7 cellular contexts compared by ENCODE assay signal in the genomic region with DNA sequence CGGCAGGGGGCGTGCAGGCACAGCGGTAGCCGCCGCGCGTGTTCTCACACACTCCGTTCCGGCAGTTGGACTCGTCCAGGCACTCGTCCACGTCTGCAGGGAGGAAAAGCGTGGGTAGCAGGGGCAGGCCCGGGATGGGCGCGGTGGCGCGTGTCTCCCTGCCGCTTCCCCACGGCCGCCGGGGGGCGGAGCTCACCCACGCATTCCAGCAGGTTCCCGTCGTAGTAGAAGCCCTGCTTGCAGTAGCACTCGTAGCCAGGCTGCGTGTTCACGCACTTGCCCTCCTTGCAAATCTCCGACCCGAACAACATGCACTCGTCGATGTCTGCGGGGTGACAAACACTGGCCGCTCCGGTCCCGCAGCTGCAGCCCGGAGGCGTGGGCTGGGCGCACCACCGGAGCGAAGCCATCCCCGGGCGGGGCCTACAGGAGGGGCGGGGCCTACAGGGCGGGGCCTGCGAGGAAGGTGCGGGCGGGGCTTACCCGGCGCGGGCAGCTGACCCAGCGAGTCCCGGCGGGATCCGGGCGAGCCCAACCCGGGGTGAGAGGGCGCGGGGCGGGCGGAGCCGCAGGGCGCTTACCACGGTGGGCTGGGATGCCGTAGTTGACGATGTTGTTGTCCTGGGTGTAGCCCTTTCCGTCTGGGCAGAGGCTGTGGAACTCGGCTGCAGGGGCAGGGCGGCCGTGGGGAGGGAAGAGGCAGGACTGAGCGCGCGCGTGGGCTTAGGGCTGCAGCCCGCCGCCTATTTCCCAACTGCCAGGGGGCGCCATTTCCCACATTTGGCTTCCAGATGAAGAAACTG. TPM values are rescaled to one million over a fixed set of nuclear protein-coding genes. Genes with fewer than 3 reads are reported as not detected.
DNase-seq lines count a peak whose midpoint lies in the region; ATAC-seq and TF ChIP-seq lines count a peak whose summit lies in the region.

No MANE protein-coding gene starts in this region.

- H3K27ac ChIP-seq in iPS-18a (ENCODE audit: low read length), result no peak overlapping the region
- peak overlapping the region; percentile 58 to 96 (median 92) for H3K27ac ChIP-seq in skin epidermis

- H3K27ac Mint-ChIP-seq in brain, result peak overlapping the region in 4 of 5 experiments; percentile 48 to 94 (median 82)

- H3K4me1 ChIP-seq in iPS-18a (ENCODE audit: control insufficient read depth, low read depth, low read length), result no peaks in the 10 kb centered on the region

- peaks cover 9% of the 10 kb centered on the region for H3K36me3 ChIP-seq in iPS-18a (ENCODE audit: control insufficient read depth, low read depth, low read length)

- H3K27me3 ChIP-seq in iPS-18a (ENCODE audit: control insufficient read depth, insufficient read depth, low read length), result peaks cover 60% of the 10 kb centered on the region

- in situ Hi-C loops in GM13976 (cut with MboI; ENCODE audit: low sequenced_read_pairs, unreplicated experiment), result no loop called here

- peak overlapping the region; percentile 74 to 83 (median 80) for H3K4me3 Mint-ChIP-seq in brain

- DNase-seq in GM13976 (ENCODE audit: low spot score), result peak; percentile 99
- DNase-seq in NCI-H1092 (lab: John Stamatoyannopoulos, UW), result peak; percentile 67
- DNase-seq in UCSD-AML1 (lab: John Stamatoyannopoulos, UW; ENCODE audit: unreplicated experiment), result peak; percentile 87

- no peaks in the 10 kb centered on the region for H3K9me3 ChIP-seq in iPS-18a (ENCODE audit: control insufficient read depth, low read depth, low read length)

- H3K36me3 Mint-ChIP-seq in brain, result no peaks in the 10 kb centered on the region

- H3K4me3 ChIP-seq in iPS-18a (ENCODE audit: low read length) (peak overlapping the region; percentile 58), skin epidermis (peak overlapping the region; percentile 34 to 64 (median 48))

- no peak overlapping the region for H3K9ac ChIP-seq in iPS-18a (ENCODE audit: low read length)

- H3K9me3 Mint-ChIP-seq in brain, result peaks cover 0 to under 1% (median 0%) of the 10 kb centered on the region in 5 experiments

- H3K4me1 Mint-ChIP-seq in brain, result peaks cover 14% of the 10 kb centered on the region

- TF ChIP-seq CTCF in GM13976 (IDR thresholded peaks at IDR 0.05; ENCODE audit: borderline replicate concordance, control extremely low read depth, extremely low read depth, insufficient read depth, missing control alignments) (peak; percentile 88), brain (conservative IDR thresholded peaks at IDR 0.05) (peak; percentile 79 to 81)

- peak; percentile 54 for ATAC-seq in HG02588 (IDR thresholded peaks at IDR 0.05; ENCODE audit: unreplicated experiment)

- no peaks in the 10 kb centered on the region for H3K27me3 Mint-ChIP-seq in brain

RNA-seq across cellular contexts. Expression of gene SCYL1, which starts 15.6 kb away (rescaled TPM):
- polyA plus RNA-seq in brain (ENCODE audit: insufficient read depth, low read depth, low replicate concordance), result 81.7 TPM

RNA-seq across cellular contexts. Expression of gene LTBP3, which starts 17.7 kb away (rescaled TPM):
- 48.9 TPM for polyA plus RNA-seq in brain (ENCODE audit: insufficient read depth, low read depth, low replicate concordance)

RNA-seq across cellular contexts. Expression of gene ZNRD2, which starts 29.8 kb away (rescaled TPM):
- polyA plus RNA-seq in brain (ENCODE audit: insufficient read depth, low read depth, low replicate concordance), result 108 TPM

RNA-seq across cellular contexts. Expression of gene FAM89B, which starts 31.8 kb away (rescaled TPM):
- 116 TPM for polyA plus RNA-seq in brain (ENCODE audit: insufficient read depth, low read depth, low replicate concordance)

RNA-seq across cellular contexts. Expression of gene EHBP1L1, which starts 35.4 kb away (rescaled TPM):
- polyA plus RNA-seq in brain (ENCODE audit: insufficient read depth, low read depth, low replicate concordance), result 8.2 TPM
